Comparison of ENCODE assay signal across 18 cellular contexts in the genomic region with DNA sequence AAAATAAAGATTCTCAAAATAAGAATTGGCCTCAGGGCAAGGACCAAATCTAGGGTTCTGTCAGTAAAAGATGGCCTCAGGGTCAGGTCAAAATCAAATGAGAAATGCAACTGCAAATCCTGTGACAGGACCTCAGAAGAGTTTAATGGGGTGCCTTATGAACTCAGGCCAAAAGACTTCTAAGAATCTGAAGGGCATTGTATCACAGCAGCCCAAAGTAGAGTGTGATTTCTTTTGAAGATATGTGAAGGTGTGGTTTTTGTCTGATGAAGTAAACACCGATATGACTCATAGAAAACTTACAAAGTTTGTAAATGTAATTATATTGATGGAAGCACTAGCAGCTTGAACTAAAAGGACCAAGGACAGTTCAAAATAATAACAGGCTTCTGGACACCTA.
"Had no signal": no experiment of that assay in that cellular context is flagged by ENCODE, and none has a peak within 500 bp of the region (broad histone marks: within the 10 kb centered on the region; RNA-seq: fewer than 3 reads in every experiment).

No MANE protein-coding gene starts in this region.

- H3K9me3 ChIP-seq: breast epithelium, tibial artery, uterus had no signal

- H3K4me3 ChIP-seq: breast epithelium, tibial artery, uterus had no signal

- H3K9ac ChIP-seq: parathyroid adenoma had no signal

- H3K36me3 ChIP-seq: breast epithelium, tibial artery, uterus had no signal

- H3K27me3 ChIP-seq: breast epithelium, tibial artery, uterus had no signal

- H2AFZ ChIP-seq: parathyroid adenoma had no signal

- H3K4me1 ChIP-seq: breast epithelium, parathyroid adenoma, tibial artery, uterus had no signal

- H3K36me3 Mint-ChIP-seq: activated naive CD8-positive, alpha-beta T cell treated with anti-CD3 and anti-CD28 coated beads, Interleukin-2, amount 10 ng/mL, durations not matched to agents 7 days and 5 days; naive thymus-derived CD4-positive, alpha-beta T cell; stimulated activated naive B cell treated with anti-CD40 and anti-IgM and Interleukin-4, amounts not matched to agents 10 μg/mL and 1 μg/mL and 100 μg/mL, for 72 hours had no signal

- H3K27me3 Mint-ChIP-seq: activated CD4-positive, alpha-beta T cell treated with anti-CD3 and anti-CD28 coated beads, Interleukin-2, amount 10 ng/mL, durations not matched to agents 24 days and 14 days; activated naive CD8-positive, alpha-beta T cell treated with anti-CD3 and anti-CD28 coated beads, Interleukin-2, amount 10 ng/mL, durations not matched to agents 7 days and 5 days; dendritic cell treated with granulocyte-macrophage colony-stimulating factor and Interleukin-4, amounts not matched to agents 40 ng/mL and 50 ng/mL, for 4 days; stimulated activated naive B cell treated with anti-CD40 and anti-IgM and Interleukin-4, amounts not matched to agents 10 μg/mL and 1 μg/mL and 100 μg/mL, for 72 hours had no signal

- DNase-seq: activated CD4-positive, alpha-beta T cell treated with anti-CD3 and anti-CD28 coated beads, Interleukin-2, amount 10 ng/mL, durations not matched to agents 24 days and 14 days; activated CD4-positive, CD25-positive, alpha-beta regulatory T cell; activated CD8-positive, alpha-beta memory T cell treated with anti-CD3 and anti-CD28 coated beads, Interleukin-2, amount 50 U/mL, for 4 hours; activated CD8-positive, alpha-beta T cell treated with anti-CD3 and anti-CD28 coated beads, Interleukin-2, amount 10 ng/mL, durations not matched to agents 7 days and 5 days; activated naive CD8-positive, alpha-beta T cell treated with anti-CD3 and anti-CD28 coated beads, Interleukin-2, amount 10 ng/mL, durations not matched to agents 7 days and 5 days; activated T-cell treated with anti-CD3 and anti-CD28 coated beads, Interleukin-2, amount 50 U/mL, for 72 hours; anterior cingulate cortex; effector memory CD8-positive, alpha-beta T cell; erythroblast; naive thymus-derived CD4-positive, alpha-beta T cell; stimulated activated CD4-positive, alpha-beta T cell treated with anti-CD3 and anti-CD28 coated beads, Interleukin-4, amount 100 ng/mL, for 1 hour; stimulated activated naive B cell treated with anti-CD40 and anti-IgM and Interleukin-4, amounts not matched to agents 10 μg/mL and 1 μg/mL and 100 μg/mL, for 72 hours; tibial artery; uterus had no signal

- ATAC-seq: activated CD8-positive, alpha-beta T cell treated with anti-CD3 and anti-CD28 coated beads, Interleukin-2, amount 10 ng/mL, durations not matched to agents 7 days and 5 days; activated T-cell treated with anti-CD3 and anti-CD28 coated beads, Interleukin-2, amount 50 U/mL, for 72 hours; effector memory CD8-positive, alpha-beta T cell; left lobe of liver; naive thymus-derived CD4-positive, alpha-beta T cell; stimulated activated naive B cell treated with anti-CD40 and anti-IgM and Interleukin-4, amounts not matched to agents 10 μg/mL and 1 μg/mL and 100 μg/mL, for 72 hours had no signal

- H3K27ac Mint-ChIP-seq: activated CD4-positive, alpha-beta T cell treated with anti-CD3 and anti-CD28 coated beads, Interleukin-2, amount 10 ng/mL, durations not matched to agents 24 days and 14 days; activated CD8-positive, alpha-beta T cell treated with anti-CD3 and anti-CD28 coated beads, Interleukin-2, amount 10 ng/mL, durations not matched to agents 7 days and 5 days; activated naive CD8-positive, alpha-beta T cell treated with anti-CD3 and anti-CD28 coated beads, Interleukin-2, amount 10 ng/mL, durations not matched to agents 7 days and 5 days; activated T-cell treated with anti-CD3 and anti-CD28 coated beads, Interleukin-2, amount 50 U/mL, for 72 hours; dendritic cell treated with granulocyte-macrophage colony-stimulating factor and Interleukin-4, amounts not matched to agents 40 ng/mL and 50 ng/mL, for 4 days; effector memory CD8-positive, alpha-beta T cell; naive thymus-derived CD4-positive, alpha-beta T cell; stimulated activated naive B cell treated with anti-CD40 and anti-IgM and Interleukin-4, amounts not matched to agents 10 μg/mL and 1 μg/mL and 100 μg/mL, for 72 hours had no signal

- H3K27ac ChIP-seq: breast epithelium, parathyroid adenoma, tibial artery, uterus had no signal

- H3K4me3 Mint-ChIP-seq: activated CD4-positive, alpha-beta T cell treated with anti-CD3 and anti-CD28 coated beads, Interleukin-2, amount 10 ng/mL, durations not matched to agents 24 days and 14 days; activated CD8-positive, alpha-beta T cell treated with anti-CD3 and anti-CD28 coated beads, Interleukin-2, amount 10 ng/mL, durations not matched to agents 7 days and 5 days; activated naive CD8-positive, alpha-beta T cell treated with anti-CD3 and anti-CD28 coated beads, Interleukin-2, amount 10 ng/mL, durations not matched to agents 7 days and 5 days; activated T-cell treated with anti-CD3 and anti-CD28 coated beads, Interleukin-2, amount 50 U/mL, for 72 hours; dendritic cell treated with granulocyte-macrophage colony-stimulating factor and Interleukin-4, amounts not matched to agents 40 ng/mL and 50 ng/mL, for 4 days; effector memory CD8-positive, alpha-beta T cell; naive thymus-derived CD4-positive, alpha-beta T cell; stimulated activated naive B cell treated with anti-CD40 and anti-IgM and Interleukin-4, amounts not matched to agents 10 μg/mL and 1 μg/mL and 100 μg/mL, for 72 hours had no signal

- H3K4me1 Mint-ChIP-seq: activated CD4-positive, alpha-beta T cell treated with anti-CD3 and anti-CD28 coated beads, Interleukin-2, amount 10 ng/mL, durations not matched to agents 24 days and 14 days; activated naive CD8-positive, alpha-beta T cell treated with anti-CD3 and anti-CD28 coated beads, Interleukin-2, amount 10 ng/mL, durations not matched to agents 7 days and 5 days; naive thymus-derived CD4-positive, alpha-beta T cell; stimulated activated naive B cell treated with anti-CD40 and anti-IgM and Interleukin-4, amounts not matched to agents 10 μg/mL and 1 μg/mL and 100 μg/mL, for 72 hours had no signal

- H3K9me3 Mint-ChIP-seq: activated CD4-positive, alpha-beta T cell treated with anti-CD3 and anti-CD28 coated beads, Interleukin-2, amount 10 ng/mL, durations not matched to agents 24 days and 14 days; activated naive CD8-positive, alpha-beta T cell treated with anti-CD3 and anti-CD28 coated beads, Interleukin-2, amount 10 ng/mL, durations not matched to agents 7 days and 5 days; activated T-cell treated with anti-CD3 and anti-CD28 coated beads, Interleukin-2, amount 50 U/mL, for 72 hours; dendritic cell treated with granulocyte-macrophage colony-stimulating factor and Interleukin-4, amounts not matched to agents 40 ng/mL and 50 ng/mL, for 4 days; effector memory CD8-positive, alpha-beta T cell; naive thymus-derived CD4-positive, alpha-beta T cell had no signal

- H3K79me2 ChIP-seq: parathyroid adenoma had no signal
